ENCODE assay signal across 36 cellular contexts in genomic region chr3:25575001-25575400, GRCh38.
"Had no signal": no experiment of that assay in that cellular context is flagged by ENCODE, and none has a peak within 500 bp of the region (broad histone marks: within the 10 kb centered on the region; RNA-seq: fewer than 3 reads in every experiment).

No MANE protein-coding gene starts in this region.

- H3K4me3 Mint-ChIP-seq: activated B cell treated with CpG ODN at 0.5 μM for 24 hours; activated CD4-positive, alpha-beta memory T cell treated with anti-CD3 and anti-CD28 coated beads for 36 hours; activated naive CD4-positive, alpha-beta T cell treated with anti-CD3 and anti-CD28 coated beads for 36 hours; activated T-cell treated with anti-CD3 and anti-CD28 coated beads, Interleukin-2, amount 50 U/mL, for 4 hours; activated T-helper 1 cell treated with anti-CD3 and anti-CD28 coated beads, Interleukin-12 subunit alpha, Interleukin-12 subunit beta, Interleukin-2, Interleukin-4 antibody, amounts not matched to agents 30 ng/mL and 10 ng/mL and 1 ng/mL, durations not matched to agents 14 hours and 24 hours and 36 hours had no signal

- H3K36me3 Mint-ChIP-seq: activated CD4-positive, alpha-beta memory T cell treated with anti-CD3 and anti-CD28 coated beads for 36 hours; activated naive CD4-positive, alpha-beta T cell treated with anti-CD3 and anti-CD28 coated beads, Interleukin-2, amount 50 U/mL, for 72 hours had no signal

- H3K4me1 ChIP-seq: adrenal gland, body of pancreas, breast epithelium had no signal

- H3K27me3 Mint-ChIP-seq: activated CD4-positive, alpha-beta memory T cell treated with anti-CD3 and anti-CD28 coated beads for 36 hours had no signal

- H3K36me3 ChIP-seq: breast epithelium, Peyer's patch had no signal

- H3K27ac Mint-ChIP-seq: activated B cell treated with CpG ODN at 0.5 μM for 24 hours; activated CD4-positive, alpha-beta memory T cell treated with anti-CD3 and anti-CD28 coated beads for 36 hours; activated naive CD4-positive, alpha-beta T cell treated with anti-CD3 and anti-CD28 coated beads for 36 hours; activated naive CD4-positive, alpha-beta T cell treated with anti-CD3 and anti-CD28 coated beads, Interleukin-2, amount 50 U/mL, for 72 hours; activated T-helper 1 cell treated with anti-CD3 and anti-CD28 coated beads, Interleukin-12 subunit alpha, Interleukin-12 subunit beta, Interleukin-2, Interleukin-4 antibody, amounts not matched to agents 30 ng/mL and 10 ng/mL and 1 ng/mL, durations not matched to agents 14 hours and 24 hours and 36 hours had no signal

- ATAC-seq: activated naive CD4-positive, alpha-beta T cell treated with anti-CD3 and anti-CD28 coated beads, Interleukin-2, amount 50 U/mL, for 72 hours; activated T-cell treated with anti-CD3 and anti-CD28 coated beads, Interleukin-2, amount 50 U/mL, for 4 hours; body of pancreas; PC-3 had no signal

- H3K27ac ChIP-seq: adrenal gland, body of pancreas, Peyer's patch, VCaP had no signal

- H3K9me3 ChIP-seq: adrenal gland, body of pancreas, breast epithelium, Peyer's patch had no signal

- FAIRE-seq: astrocyte had no signal

- H3K27me3 ChIP-seq: adrenal gland, body of pancreas, breast epithelium, Peyer's patch had no signal

- H3K9me3 Mint-ChIP-seq: activated B cell treated with CpG ODN at 0.5 μM for 24 hours; activated CD4-positive, alpha-beta memory T cell treated with anti-CD3 and anti-CD28 coated beads for 36 hours; activated naive CD4-positive, alpha-beta T cell treated with anti-CD3 and anti-CD28 coated beads for 36 hours; activated naive CD4-positive, alpha-beta T cell treated with anti-CD3 and anti-CD28 coated beads, Interleukin-2, amount 50 U/mL, for 72 hours; activated T-cell treated with anti-CD3 and anti-CD28 coated beads, Interleukin-2, amount 50 U/mL, for 4 hours; activated T-helper 1 cell treated with anti-CD3 and anti-CD28 coated beads, Interleukin-12 subunit alpha, Interleukin-12 subunit beta, Interleukin-2, Interleukin-4 antibody, amounts not matched to agents 30 ng/mL and 10 ng/mL and 1 ng/mL, durations not matched to agents 14 hours and 24 hours and 36 hours had no signal

- H3K4me3 ChIP-seq: adrenal gland, body of pancreas, breast epithelium, Peyer's patch had no signal

- DNase-seq: activated B cell treated with CpG ODN at 0.5 μM for 24 hours; activated CD4-positive, alpha-beta memory T cell treated with anti-CD3 and anti-CD28 coated beads for 36 hours; activated CD4-positive, alpha-beta T cell treated with anti-CD3 and anti-CD28 coated beads for 4 hours; activated CD4-positive, alpha-beta T cell treated with anti-CD3 and anti-CD28 coated beads, Interleukin-2, amount 50 U/mL, for 1 hour; activated CD4-positive, CD25-positive, alpha-beta regulatory T cell treated with anti-CD3 and anti-CD28 coated beads, Interleukin-2, amount 50 U/mL, for 72 hours; activated CD8-positive, alpha-beta memory T cell treated with anti-CD3 and anti-CD28 coated beads, Interleukin-2, amount 50 U/mL, for 4 hours; activated gamma-delta T cell treated with Interleukin-2 at 50 U/mL for 16 hours; activated naive CD4-positive, alpha-beta T cell treated with anti-CD3 and anti-CD28 coated beads for 36 hours; activated T-cell treated with anti-CD3 and anti-CD28 coated beads for 4 hours; activated T-cell treated with anti-CD3 and anti-CD28 coated beads, Interleukin-2, amount 50 U/mL, for 4 hours; adrenal gland; body of pancreas; NCI-H1092 treated with DMSO at 0.1 percent for 48 hours; NCI-H1417; NCI-H146; NCI-H187; NCI-H2029 treated with DMSO at 0.1 percent for 48 hours; NCI-H2107; NCI-H2171; NCI-H510A; NCI-H526; NCI-H748 treated with DMSO at 0.1 percent for 48 hours; NK-92 treated with Interleukin-12 subunit alpha and Interleukin-12 subunit beta, amount 100 ng/mL, for 24 hours; PC-3; Peyer's patch; RPMI8226; SIG-M5; SW 1271; T-helper 1 cell; T-helper 2 cell; T-helper 9 cell had no signal

- H3K4me1 Mint-ChIP-seq: activated B cell treated with CpG ODN at 0.5 μM for 24 hours had no signal
